In genomic region chr12:104930388-104931326, GRCh38 we compare ENCODE assay signal across 3 cellular contexts.
TF ChIP-seq lines count a peak whose summit lies in the region.

No MANE protein-coding gene starts in this region.

TF ChIP-seq in IMR-90, 13 proteins besides CTCF, POLR2A, EP300 and RAD21:
- TF ChIP-seq RFX5 (IDR thresholded peaks at IDR 0.05; ENCODE audit: low read depth, low read length) (no peak), CEBPB (IDR thresholded peaks at IDR 0.05; ENCODE audit: low read depth, low read length) (peak; percentile 29; the same call in 1 of the 2 replicates), FOS (IDR thresholded peaks at IDR 0.05; ENCODE audit: low read depth, low read length) (0 out of 2 replicates have a peak, but pooled peaks have one; percentile 4)

TF ChIP-seq in HepG2, 621 proteins besides CTCF, POLR2A, EP300 and RAD21:
- TF ChIP-seq SAP130 (CRISPR knock-in tag; IDR thresholded peaks at IDR 0.05; ENCODE audit: low read depth), result 0 out of 2 replicates have a peak, but pooled peaks have one; percentile 6
- no peak for TF ChIP-seq ATRX (CRISPR knock-in tag; IDR thresholded peaks at IDR 0.05; ENCODE audit: borderline replicate concordance)
- no peak for TF ChIP-seq NFAT5 (CRISPR knock-in tag; IDR thresholded peaks at IDR 0.05)
TF ChIP-seq in HepG2: peak in this region for 1.

TF ChIP-seq in WTC11, 78 proteins besides CTCF, POLR2A, EP300 and RAD21:
- TF ChIP-seq FOXK1 (CRISPR knock-in tag; IDR thresholded peaks at IDR 0.05), result no peak
- no peak for TF ChIP-seq RORB (CRISPR knock-in tag; IDR thresholded peaks at IDR 0.05)
- no peak for TF ChIP-seq ATF6 (CRISPR knock-in tag; IDR thresholded peaks at IDR 0.05)
- no peak for TF ChIP-seq NFE2L1 (CRISPR knock-in tag; IDR thresholded peaks at IDR 0.05)
- TF ChIP-seq TEAD4 (CRISPR knock-in tag; IDR thresholded peaks at IDR 0.05), result no peak
- TF ChIP-seq ERG (CRISPR knock-in tag; IDR thresholded peaks at IDR 0.05), result no peak
- no peak for TF ChIP-seq CREB1 (CRISPR knock-in tag; IDR thresholded peaks at IDR 0.05)
- no peak for TF ChIP-seq ZNF396 (CRISPR knock-in tag; IDR thresholded peaks at IDR 0.05; ENCODE audit: borderline replicate concordance)
- TF ChIP-seq JUN (CRISPR knock-in tag; IDR thresholded peaks at IDR 0.05), result no peak
